8 cellular contexts compared by ENCODE assay signal in the genomic region with DNA sequence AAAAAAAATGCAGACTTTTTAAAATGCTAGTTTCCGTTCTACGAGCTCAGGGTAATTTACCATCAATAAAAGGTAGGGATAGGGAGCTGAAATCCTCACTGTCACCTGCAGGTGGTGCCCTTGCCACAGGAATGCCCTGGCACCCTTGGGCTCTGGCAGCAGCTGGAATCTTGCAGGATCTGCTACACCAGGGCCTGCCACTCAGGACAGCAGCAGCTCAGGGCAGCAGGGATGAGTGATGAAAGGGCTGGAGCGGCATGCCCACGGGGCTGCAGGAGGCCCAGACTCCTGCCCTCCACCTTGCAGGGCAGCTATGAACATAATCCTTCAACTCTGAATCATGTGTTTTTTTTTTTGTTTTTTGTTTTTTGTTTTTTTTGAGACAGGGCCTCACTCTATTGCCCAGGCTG. TPM values are rescaled to one million over a fixed set of nuclear protein-coding genes. Genes with fewer than 3 reads are reported as not detected.
DNase-seq lines count a peak whose midpoint lies in the region; ATAC-seq, FAIRE-seq and TF ChIP-seq lines count a peak whose summit lies in the region.

No MANE protein-coding gene starts in this region.

- H3K4me3 ChIP-seq in H7 (ENCODE audit: insufficient read depth, low read depth, low read length) = no peak overlapping the region
- H3K4me3 ChIP-seq in HepG2 (replicated peaks in 1 of 3; ENCODE audit: insufficient read depth in 1 of 3, low read depth in 2 of 3, low read length in 3 of 3) = no peak overlapping the region

- intact Hi-C loops in HepG2 (cut with micrococcal nuclease; ENCODE audit: unreplicated experiment) = loop anchor here (1.0 kb wide), 1 partner anchor 101 kb away; no protein-coding TSS in a partner anchor

- TF ChIP-seq EP300 in HepG2 (IDR thresholded peaks at IDR 0.05; ENCODE audit: low read depth in 2 of 2, low read length in 2 of 2) (no peak), HepG2 (CRISPR knock-in tag; IDR thresholded peaks at IDR 0.05; ENCODE audit: borderline replicate concordance) (no peak)

- H3K36me3 ChIP-seq in H7 (replicated peaks; ENCODE audit: control insufficient read depth, insufficient read depth, low read length) (no peaks in the 10 kb centered on the region), HepG2 (replicated peaks in 1 of 2; ENCODE audit: control insufficient read depth in 1 of 2, insufficient read depth in 2 of 2, low read length in 2 of 2) (no peaks in the 10 kb centered on the region)

- CTCF ChIA-PET in HepG2 (lab: Yijun Ruan, JAX; ENCODE audit: low intra/inter-chr PET ratio, low total read pairs) = interaction anchor here (0.6 to 1.9 kb wide), 4 partner anchors 95 to 239 kb away, joined by 4 to 49 read pairs (median 4); no protein-coding TSS in a partner anchor

- H3K9me3 ChIP-seq in HepG2 (ENCODE audit: low read length) = no peaks in the 10 kb centered on the region

- ATAC-seq in HepG2 = peak; percentile 68
- ATAC-seq in HG03520 (IDR thresholded peaks at IDR 0.05; ENCODE audit: unreplicated experiment) = no peak

- POLR2A ChIA-PET in HepG2 (lab: Yijun Ruan, JAX) = interaction anchor here (0.6 to 1.8 kb wide), 8 partner anchors 37 to 837 kb away, joined by 3 to 8 read pairs (median 3); a partner anchor contains a TSS

- TF ChIP-seq POLR2A in HepG2 (IDR thresholded peaks at IDR 0.05; ENCODE audit: insufficient read depth in 1 of 2, low read depth in 2 of 2, low read length in 2 of 2) = no peak

- no peaks in the 10 kb centered on the region for H4K20me1 ChIP-seq in HepG2 (ENCODE audit: insufficient read depth, low read length)

- no peak overlapping the region for H3K27ac ChIP-seq in HepG2 (ENCODE audit: extremely low read length, insufficient read depth, low read length)

- peak; percentile 96 for TF ChIP-seq CTCF in HepG2 (CRISPR knock-in tag; IDR thresholded peaks at IDR 0.05)

- peak; percentile 96 for TF ChIP-seq RAD21 in HepG2 (CRISPR knock-in tag; IDR thresholded peaks at IDR 0.05)

- BruUV-seq in HepG2 (replicated peaks; lab: Mats Ljungman, UMichigan) = no TSS peak

- WGBS in HepG2 (ENCODE audit: low lambda C conversion rate) = 17% methylated on average over 4 of the region's 4 CpGs

- no peaks in the 10 kb centered on the region for H3K79me2 ChIP-seq in HepG2 (ENCODE audit: insufficient read depth, low read length)

- in situ Hi-C loops in HepG2 (cut with HindIII; ENCODE audit: extremely low pct_ligation_motif_present, low pct_unique_long_range_greater_than_20kb) = loop anchor here (5.0 kb wide), 1 partner anchor 104 kb away; no protein-coding TSS in a partner anchor

- peaks cover 31% of the 10 kb centered on the region for H3K4me1 ChIP-seq in HepG2 (ENCODE audit: insufficient read depth, low read length)

- peak; percentile 77 for FAIRE-seq in HepG2 (lab: Jason Lieb, UNC)

- DNase-seq in AG20443 (ENCODE audit: low spot score) (peak; percentile 92), H7 (peak; percentile 92), NCI-H460 (ENCODE audit: extremely low read depth, low read depth) (peak; percentile 68), cerebellum (ENCODE audit: low spot score) (peak; percentile 80), HepG2 (ENCODE audit: low spot score) (peak; percentile 63)
- peak; percentile 67 for DNase-seq in activated CD4-positive, alpha-beta T cell treated with anti-CD3 and anti-CD28 coated beads for 1 hour
- peak; percentile 57 to 70 (median 61) for DNase-seq in stimulated activated CD4-positive, alpha-beta T cell treated with anti-CD3 and anti-CD28 coated beads, TNF-alpha, amount 100 ng/mL, for 24 hours (ENCODE audit: low read depth in 3 of 3)

- no peak overlapping the region for H3K9ac ChIP-seq in HepG2 (ENCODE audit: insufficient read depth, low read depth, low read length)

- H2AFZ ChIP-seq in HepG2 (ENCODE audit: low read length) = no peak overlapping the region

- H3K4me2 ChIP-seq in HepG2 (ENCODE audit: low read depth, low read length) = no peak overlapping the region

- H3K27me3 ChIP-seq in H7 (ENCODE audit: control insufficient read depth, insufficient read depth, low read length) (no peaks in the 10 kb centered on the region), HepG2 (ENCODE audit: control insufficient read depth in 1 of 2, insufficient read depth in 2 of 2, low read length in 2 of 2) (no peaks in the 10 kb centered on the region)

TF ChIP-seq in HepG2, 621 proteins besides CTCF, POLR2A, EP300 and RAD21 (continues in another document):
- TF ChIP-seq ZNF569 (CRISPR knock-in tag; IDR thresholded peaks at IDR 0.05; ENCODE audit: borderline replicate concordance) (no peak), TGIF2 (CRISPR knock-in tag; IDR thresholded peaks at IDR 0.05) (no peak), FOSL2 (CRISPR knock-in tag; IDR thresholded peaks at IDR 0.05) (0 out of 2 replicates have a peak, but pooled peaks have one; percentile 10), ATRX (CRISPR knock-in tag; IDR thresholded peaks at IDR 0.05; ENCODE audit: borderline replicate concordance) (no peak), CC2D1A (CRISPR knock-in tag; IDR thresholded peaks at IDR 0.05) (no peak), SALL2 (CRISPR knock-in tag; IDR thresholded peaks at IDR 0.05) (no peak), EZH2 (conservative IDR thresholded peaks at IDR 0.05; ENCODE audit: low read depth, low read length) (no peak)
- TF ChIP-seq, protein P1, sequence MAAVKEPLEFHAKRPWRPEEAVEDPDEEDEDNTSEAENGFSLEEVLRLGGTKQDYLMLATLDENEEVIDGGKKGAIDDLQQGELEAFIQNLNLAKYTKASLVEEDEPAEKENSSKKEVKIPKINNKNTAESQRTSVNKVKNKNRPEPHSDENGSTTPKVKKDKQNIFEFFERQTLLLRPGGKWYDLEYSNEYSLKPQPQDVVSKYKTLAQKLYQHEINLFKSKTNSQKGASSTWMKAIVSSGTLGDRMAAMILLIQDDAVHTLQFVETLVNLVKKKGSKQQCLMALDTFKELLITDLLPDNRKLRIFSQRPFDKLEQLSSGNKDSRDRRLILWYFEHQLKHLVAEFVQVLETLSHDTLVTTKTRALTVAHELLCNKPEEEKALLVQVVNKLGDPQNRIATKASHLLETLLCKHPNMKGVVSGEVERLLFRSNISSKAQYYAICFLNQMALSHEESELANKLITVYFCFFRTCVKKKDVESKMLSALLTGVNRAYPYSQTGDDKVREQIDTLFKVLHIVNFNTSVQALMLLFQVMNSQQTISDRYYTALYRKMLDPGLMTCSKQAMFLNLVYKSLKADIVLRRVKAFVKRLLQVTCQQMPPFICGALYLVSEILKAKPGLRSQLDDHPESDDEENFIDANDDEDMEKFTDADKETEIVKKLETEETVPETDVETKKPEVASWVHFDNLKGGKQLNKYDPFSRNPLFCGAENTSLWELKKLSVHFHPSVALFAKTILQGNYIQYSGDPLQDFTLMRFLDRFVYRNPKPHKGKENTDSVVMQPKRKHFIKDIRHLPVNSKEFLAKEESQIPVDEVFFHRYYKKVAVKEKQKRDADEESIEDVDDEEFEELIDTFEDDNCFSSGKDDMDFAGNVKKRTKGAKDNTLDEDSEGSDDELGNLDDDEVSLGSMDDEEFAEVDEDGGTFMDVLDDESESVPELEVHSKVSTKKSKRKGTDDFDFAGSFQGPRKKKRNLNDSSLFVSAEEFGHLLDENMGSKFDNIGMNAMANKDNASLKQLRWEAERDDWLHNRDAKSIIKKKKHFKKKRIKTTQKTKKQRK (IDR thresholded peaks at IDR 0.05; ENCODE audit: low read length) = no peak
- TF ChIP-seq, protein P2, sequence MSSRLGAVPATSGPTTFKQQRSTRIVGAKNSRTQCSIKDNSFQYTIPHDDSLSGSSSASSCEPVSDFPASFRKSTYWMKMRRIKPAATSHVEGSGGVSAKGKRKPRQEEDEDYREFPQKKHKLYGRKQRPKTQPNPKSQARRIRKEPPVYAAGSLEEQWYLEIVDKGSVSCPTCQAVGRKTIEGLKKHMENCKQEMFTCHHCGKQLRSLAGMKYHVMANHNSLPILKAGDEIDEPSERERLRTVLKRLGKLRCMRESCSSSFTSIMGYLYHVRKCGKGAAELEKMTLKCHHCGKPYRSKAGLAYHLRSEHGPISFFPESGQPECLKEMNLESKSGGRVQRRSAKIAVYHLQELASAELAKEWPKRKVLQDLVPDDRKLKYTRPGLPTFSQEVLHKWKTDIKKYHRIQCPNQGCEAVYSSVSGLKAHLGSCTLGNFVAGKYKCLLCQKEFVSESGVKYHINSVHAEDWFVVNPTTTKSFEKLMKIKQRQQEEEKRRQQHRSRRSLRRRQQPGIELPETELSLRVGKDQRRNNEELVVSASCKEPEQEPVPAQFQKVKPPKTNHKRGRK (CRISPR knock-in tag; IDR thresholded peaks at IDR 0.05) = no peak

RNA-seq across cellular contexts. Expression of a gene that starts 54.0 kb away (rescaled TPM):
- 1.1 and 1.5 TPM in 2 replicates for total RNA-seq in H7 (2014; rRNA removed; shearing (Covaris generic))
- total RNA-seq in NCI-H460 (2014; rRNA removed; shearing (Covaris generic)) = 0.40 TPM in 1 of 2 replicates, not detected in the other
- not detected in 2 replicates for polyA plus RNA-seq in NCI-H460 (2014; cell fraction: nucleus; rRNA removed)
- total RNA-seq in cerebellum (4.5 TPM), HepG2 (2016; rRNA removed; fragmentation: Illumina TruSeq; extraction: Trizol) (1.4 and 1.7 TPM in 2 replicates)
- total RNA-seq in HepG2 (2016; cell fraction: cytosol; rRNA removed; fragmentation: Illumina TruSeq; extraction: Trizol; ENCODE audit: low read depth) = 1.3 and 2.3 TPM in 2 replicates
- total RNA-seq in HepG2 (2016; cell fraction: insoluble cytoplasmic fraction; rRNA removed; fragmentation: Illumina TruSeq; extraction: Trizol) = 1.3 and 1.7 TPM in 2 replicates
- 2.6 and 3.1 TPM in 2 replicates for total RNA-seq in HepG2 (2016; cell fraction: membrane; rRNA removed; fragmentation: Illumina TruSeq; extraction: Trizol)
- total RNA-seq in HepG2 (2016; cell fraction: nucleus; rRNA removed; fragmentation: Illumina TruSeq; extraction: Trizol) = 1.5 TPM in 2 replicates
- 3.3 and 3.9 TPM in 2 replicates for polyA plus RNA-seq in HepG2 (2011; rRNA removed)
- polyA plus RNA-seq in HepG2 (2011; cell fraction: cytosol; rRNA removed) = 3.1 and 3.7 TPM in 2 replicates
- polyA plus RNA-seq in HepG2 (2011; cell fraction: nucleus; rRNA removed) = 6.7 and 7.8 TPM in 2 replicates
- polyA plus RNA-seq in HepG2 (2012) = 2.6 and 4.5 TPM in 2 replicates
- polyA plus RNA-seq in HepG2 (2016; cell fraction: cytosol; fragmentation: Illumina TruSeq; extraction: Trizol; ENCODE audit: low read depth) = 7.6 and 10.4 TPM in 2 replicates
- polyA plus RNA-seq in HepG2 (2016; cell fraction: insoluble cytoplasmic fraction; fragmentation: Illumina TruSeq; extraction: Trizol; ENCODE audit: low read depth) = 3.9 and 5.5 TPM in 2 replicates
- polyA plus RNA-seq in HepG2 (2016; cell fraction: membrane; fragmentation: Illumina TruSeq; extraction: Trizol; ENCODE audit: low read depth) = 6.5 and 9.8 TPM in 2 replicates
- polyA plus RNA-seq in HepG2 (2016; cell fraction: nucleus; fragmentation: Illumina TruSeq; extraction: Trizol; ENCODE audit: insufficient read depth, low read depth) = 7.6 and 8.6 TPM in 2 replicates
- 1.2 TPM in 1 of 2 replicates, not detected in the other for polyA minus RNA-seq in HepG2 (2011; rRNA and poly(A)+ RNA removed; ENCODE audit: low replicate concordance)
- 1.2 and 1.7 TPM in 2 replicates for polyA minus RNA-seq in HepG2 (2011; cell fraction: cytosol; rRNA and poly(A)+ RNA removed)
- 1.1 and 1.2 TPM in 2 replicates for polyA minus RNA-seq in HepG2 (2011; cell fraction: nucleus; rRNA and poly(A)+ RNA removed)
